Comparison of ENCODE assay signal across 8 cellular contexts in the genomic region with DNA sequence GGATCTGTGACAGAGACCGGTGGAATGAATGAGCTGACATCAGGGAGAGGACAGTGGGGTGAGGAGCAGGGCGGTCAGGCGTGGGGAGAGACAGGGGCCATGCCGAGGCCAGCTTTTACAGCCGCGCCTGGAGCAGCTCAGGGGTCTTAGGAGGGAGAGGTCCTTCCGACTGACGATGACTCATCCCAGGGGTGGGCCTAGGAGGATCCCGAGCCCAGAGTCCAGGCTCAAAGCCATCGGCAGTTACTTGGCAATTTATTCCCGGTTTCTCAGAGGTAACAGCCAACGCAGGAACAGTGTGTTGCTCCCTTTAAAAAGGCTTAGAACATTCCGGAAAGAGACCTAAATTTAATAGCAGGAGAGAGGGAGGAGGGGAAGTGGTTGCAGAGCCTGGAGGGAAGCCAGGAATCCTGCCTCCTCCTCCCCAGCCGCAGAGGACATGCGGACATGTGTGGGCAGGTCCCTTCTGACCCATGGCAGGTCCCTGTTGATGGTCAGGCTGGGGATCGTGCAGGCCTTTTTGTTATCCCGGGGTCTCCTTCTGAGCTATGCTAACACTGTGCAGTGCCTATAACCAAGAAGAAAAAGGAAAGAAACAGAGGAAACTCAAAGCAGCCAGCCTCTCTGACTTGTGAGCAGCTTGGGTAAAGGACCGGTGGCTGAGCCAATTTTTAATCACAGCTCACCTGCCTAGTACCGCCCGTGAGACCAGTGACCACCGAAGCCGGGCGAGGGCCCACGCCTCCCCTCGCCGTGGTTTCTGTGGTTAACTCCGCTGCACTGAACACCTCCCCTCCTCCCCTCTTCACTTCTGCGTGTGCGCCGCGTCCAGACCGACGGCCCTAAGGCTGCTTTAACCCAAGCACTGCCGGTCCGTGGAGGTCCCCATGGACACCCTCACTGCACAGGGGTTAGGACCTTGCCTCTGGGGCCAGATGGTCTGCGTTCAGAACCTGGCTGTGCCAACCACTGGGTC.
DNase-seq lines count a peak whose midpoint lies in the region; ATAC-seq, FAIRE-seq and TF ChIP-seq lines count a peak whose summit lies in the region.

No MANE protein-coding gene starts in this region.

- peak overlapping the region; percentile 21 for H2AFZ ChIP-seq in keratinocyte (ENCODE audit: control insufficient read depth, low read length)

- H4K20me1 ChIP-seq in keratinocyte (ENCODE audit: control insufficient read depth, extremely low read depth, insufficient read depth, low read length) = no peaks in the 10 kb centered on the region

- H3K4me3 Mint-ChIP-seq in activated CD8-positive, alpha-beta T cell treated with anti-CD3 and anti-CD28 coated beads, Interleukin-2, amount 10 ng/mL, durations not matched to agents 7 days and 5 days = no peak overlapping the region
- H3K4me3 Mint-ChIP-seq in Calu3 (ENCODE audit: low read depth, unreplicated experiment) = no peak overlapping the region

- TF ChIP-seq EP300 in suprapubic skin (IDR thresholded peaks at IDR 0.05) = no peak

- WGBS in suprapubic skin = 22% methylated on average over 36 of the region's 36 CpGs

- H3K9me3 ChIP-seq in keratinocyte (ENCODE audit: control insufficient read depth, low read depth, low read length) (no peaks in the 10 kb centered on the region), suprapubic skin (no peaks in the 10 kb centered on the region)

- POLR2A ChIA-PET in activated CD8-positive, alpha-beta T cell treated with anti-CD3 and anti-CD28 coated beads, Interleukin-2, amount 10 ng/mL, durations not matched to agents 7 days and 5 days (lab: Charles Lee) = interaction anchor here (0.7 kb wide), 1 partner anchor 240 kb away, joined by 3 read pairs; no protein-coding TSS in a partner anchor

- no peaks in the 10 kb centered on the region for H3K9me1 ChIP-seq in keratinocyte (ENCODE audit: control insufficient read depth, extremely low read depth, insufficient read depth, low read length)

- peaks cover 23% of the 10 kb centered on the region for H3K27me3 ChIP-seq in keratinocyte (ENCODE audit: control insufficient read depth, extremely low read depth, insufficient read depth, low read length)
- H3K27me3 ChIP-seq in suprapubic skin = no peaks in the 10 kb centered on the region

- peak; percentile 30 for ATAC-seq in HG02973 (IDR thresholded peaks at IDR 0.05; ENCODE audit: unreplicated experiment)
- peak; percentile 39 for ATAC-seq in activated CD8-positive, alpha-beta T cell treated with anti-CD3 and anti-CD28 coated beads, Interleukin-2, amount 10 ng/mL, durations not matched to agents 7 days and 5 days

- H3K4me1 ChIP-seq in keratinocyte (ENCODE audit: control insufficient read depth, extremely low read depth, insufficient read depth, low read length) (peaks cover 13% of the 10 kb centered on the region), suprapubic skin (peaks cover 43% of the 10 kb centered on the region)

- no peak overlapping the region for H3K9ac ChIP-seq in keratinocyte (ENCODE audit: control insufficient read depth, extremely low read depth, insufficient read depth, low read length)

- intact Hi-C loops in Calu3 (cut with micrococcal nuclease; ENCODE audit: unreplicated experiment) = no loop called here

- peaks cover 11% of the 10 kb centered on the region for H3K4me1 Mint-ChIP-seq in activated CD8-positive, alpha-beta T cell treated with anti-CD3 and anti-CD28 coated beads, Interleukin-2, amount 10 ng/mL, durations not matched to agents 7 days and 5 days (ENCODE audit: low read depth)
- H3K4me1 Mint-ChIP-seq in Calu3 (ENCODE audit: low read depth, unreplicated experiment) = no peaks in the 10 kb centered on the region

- H3K27ac ChIP-seq in keratinocyte (ENCODE audit: control insufficient read depth, insufficient read depth, low read length) = no peak overlapping the region
- peak overlapping the region; percentile 18 for H3K27ac ChIP-seq in suprapubic skin

- peaks cover 26% of the 10 kb centered on the region for H3K27me3 Mint-ChIP-seq in activated CD8-positive, alpha-beta T cell treated with anti-CD3 and anti-CD28 coated beads, Interleukin-2, amount 10 ng/mL, durations not matched to agents 7 days and 5 days (ENCODE audit: low read depth)
- H3K27me3 Mint-ChIP-seq in Calu3 (ENCODE audit: unreplicated experiment) = peaks cover 64% of the 10 kb centered on the region

- BruUV-seq in Calu3 (replicated peaks; lab: Mats Ljungman, UMichigan) = no TSS peak

- DNase-seq in stimulated activated CD4-positive, alpha-beta T cell treated with anti-CD3 and anti-CD28 coated beads, Interleukin-1b, Interleukin-23, amount 100 ng/mL, for 48 hours = peak; percentile 13
- no peak for DNase-seq in stimulated activated CD4-positive, alpha-beta T cell treated with anti-CD3 and anti-CD28 coated beads, Interleukin-2, amount 100 ng/mL, for 48 hours
- DNase-seq in activated CD8-positive, alpha-beta T cell treated with anti-CD3 and anti-CD28 coated beads, Interleukin-2, amount 10 ng/mL, durations not matched to agents 7 days and 5 days = no peak
- DNase-seq in keratinocyte (ENCODE audit: low read depth, low spot score) (peak; percentile 23), suprapubic skin (ENCODE audit: low spot score in 2 of 2) (no peak), Calu3 (no peak)
- no peak for DNase-seq in effector CD8-positive, alpha-beta T cell (lab: John Stamatoyannopoulos, UW)

- dilution Hi-C loops in keratinocyte (cut with MboI; ENCODE audit: extremely low pct_ligation_motif_present, low sequenced_read_pairs) = no loop called here

- CTCF ChIA-PET in activated CD8-positive, alpha-beta T cell treated with anti-CD3 and anti-CD28 coated beads, Interleukin-2, amount 10 ng/mL, durations not matched to agents 7 days and 5 days (lab: Charles Lee) = no interaction called here
- CTCF ChIA-PET in Calu3 (lab: Charles Lee) = interaction anchor here (0.7 kb wide), 1 partner anchor 914 kb away, joined by 3 read pairs; no protein-coding TSS in a partner anchor

- no peaks in the 10 kb centered on the region for H3K79me2 ChIP-seq in keratinocyte (ENCODE audit: control insufficient read depth, insufficient read depth, low read length)

- H3K9me3 Mint-ChIP-seq in activated CD8-positive, alpha-beta T cell treated with anti-CD3 and anti-CD28 coated beads, Interleukin-2, amount 10 ng/mL, durations not matched to agents 7 days and 5 days (ENCODE audit: insufficient read depth) = no peaks in the 10 kb centered on the region
- H3K9me3 Mint-ChIP-seq in Calu3 (ENCODE audit: low read depth, unreplicated experiment) = no peaks in the 10 kb centered on the region

- no peak for TF ChIP-seq CTCF in keratinocyte (optimal IDR thresholded peaks at IDR 0.05 in 1 of 3, IDR thresholded peaks at IDR 0.05 in 1 of 3, conservative IDR thresholded peaks at IDR 0.05 in 1 of 3; ENCODE audit: extremely low read depth in 1 of 3, insufficient read depth in 2 of 3, low read length in 3 of 3)
- no peak for TF ChIP-seq CTCF in suprapubic skin (IDR thresholded peaks at IDR 0.05)
- TF ChIP-seq CTCF in Calu3 (IDR thresholded peaks at IDR 0.05; ENCODE audit: unreplicated experiment) = no peak

- H3K27ac Mint-ChIP-seq in activated CD8-positive, alpha-beta T cell treated with anti-CD3 and anti-CD28 coated beads, Interleukin-2, amount 10 ng/mL, durations not matched to agents 7 days and 5 days = no peak overlapping the region
- H3K27ac Mint-ChIP-seq in Calu3 (ENCODE audit: unreplicated experiment) = no peak overlapping the region

- peak overlapping the region; percentile 34 for H3K4me2 ChIP-seq in keratinocyte (ENCODE audit: control insufficient read depth, extremely low read depth, insufficient read depth, low read depth, low read length)

- H3K36me3 Mint-ChIP-seq in activated CD8-positive, alpha-beta T cell treated with anti-CD3 and anti-CD28 coated beads, Interleukin-2, amount 10 ng/mL, durations not matched to agents 7 days and 5 days (ENCODE audit: low read depth) = no peaks in the 10 kb centered on the region
- H3K36me3 Mint-ChIP-seq in Calu3 (ENCODE audit: insufficient read depth, unreplicated experiment) = no peaks in the 10 kb centered on the region

- H3K36me3 ChIP-seq in keratinocyte (ENCODE audit: control insufficient read depth in 2 of 2, extremely low read depth in 1 of 2, insufficient read depth in 2 of 2, low read length in 2 of 2) (no peaks in the 10 kb centered on the region), suprapubic skin (no peaks in the 10 kb centered on the region)

- no peak for FAIRE-seq in keratinocyte (lab: Jason Lieb, UNC)

- H3K4me3 ChIP-seq in keratinocyte (ENCODE audit: control insufficient read depth in 2 of 3, extremely low read depth in 1 of 3, insufficient read depth in 2 of 3, low read depth in 1 of 3, low read length in 3 of 3) (no peak overlapping the region), suprapubic skin (peak overlapping the region; percentile 30)

- no peak for TF ChIP-seq POLR2A in suprapubic skin (IDR thresholded peaks at IDR 0.05)

Comparison
In these comparisons a context has a peak if more than half of its experiments do, and no peak if none do; other contexts are left out.
1. DNase-seq: peak in stimulated activated CD4-positive, alpha-beta T cell treated with anti-CD3 and anti-CD28 coated beads, Interleukin-1b, Interleukin-23, amount 100 ng/mL, for 48 hours (single experiment) and keratinocyte (single experiment); none in stimulated activated CD4-positive, alpha-beta T cell treated with anti-CD3 and anti-CD28 coated beads, Interleukin-2, amount 100 ng/mL, for 48 hours (0 of 2), activated CD8-positive, alpha-beta T cell treated with anti-CD3 and anti-CD28 coated beads, Interleukin-2, amount 10 ng/mL, durations not matched to agents 7 days and 5 days (single experiment), suprapubic skin (0 of 2), Calu3 (single experiment) and effector CD8-positive, alpha-beta T cell (single experiment).